Comparison of ENCODE assay signal across 7 cellular contexts in the genomic region with DNA sequence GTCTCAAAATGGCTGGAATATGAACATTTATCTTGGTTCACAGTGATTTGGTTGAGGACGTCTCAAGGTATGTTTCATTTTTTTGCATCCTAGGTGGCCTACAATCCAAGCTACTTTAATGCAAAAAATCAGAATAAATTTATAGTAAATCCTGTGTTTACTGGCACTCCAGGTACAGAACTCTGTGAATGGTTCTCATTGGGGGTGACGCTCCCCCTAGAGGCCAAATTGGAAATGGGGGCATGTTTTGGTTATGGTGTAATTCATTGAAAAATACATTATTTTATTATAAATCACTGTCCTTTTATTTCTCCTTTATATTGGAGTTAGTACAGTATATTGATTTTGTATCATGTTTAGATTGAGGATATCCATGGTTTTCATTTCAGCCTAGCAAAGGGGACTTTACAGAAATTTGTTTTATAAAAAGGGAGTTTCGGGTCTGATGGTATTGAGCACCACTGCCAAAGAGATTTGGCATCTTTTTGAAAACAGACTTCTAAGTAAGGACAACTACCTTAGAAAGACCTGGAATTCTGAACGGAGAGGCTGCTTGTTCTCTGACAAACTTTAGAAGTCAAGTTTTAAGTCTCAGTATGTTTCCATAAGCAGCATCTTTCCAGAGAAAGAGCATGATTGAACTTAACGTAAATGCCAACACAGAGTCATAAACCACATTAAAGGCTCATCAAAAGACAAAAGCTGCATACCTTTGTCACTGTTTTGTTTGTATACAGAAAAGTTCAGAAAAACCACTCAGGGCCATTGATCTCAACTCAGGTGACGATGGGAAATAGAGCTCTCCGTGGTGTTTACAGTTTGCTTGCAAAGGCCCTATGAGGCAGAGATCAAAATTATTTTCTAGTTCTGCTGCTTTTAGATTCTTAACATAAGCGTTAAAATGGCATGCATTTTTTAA. TPM values are rescaled to one million over a fixed set of nuclear protein-coding genes. Genes with fewer than 3 reads are reported as not detected.
DNase-seq lines count a peak whose midpoint lies in the region; ATAC-seq, FAIRE-seq and TF ChIP-seq lines count a peak whose summit lies in the region.

No MANE protein-coding gene starts in this region.

- no peak overlapping the region for H3K4me3 Mint-ChIP-seq in astrocyte (ENCODE audit: unreplicated experiment)

- intact Hi-C loops in PC-3 (cut with micrococcal nuclease) (loop anchor here (10.0 kb wide), 1 partner anchor 103 kb away; no protein-coding TSS in a partner anchor), posterior vena cava (cut with DNase I) (no loop called here)

- H3K27ac ChIP-seq in PC-3 (ENCODE audit: low read length) (no peak overlapping the region), astrocyte (ENCODE audit: low read depth, low read length) (no peak overlapping the region), lung (ENCODE audit: low read depth in 1 of 2, low read length in 1 of 2) (no peak overlapping the region)

- H3K9me3 ChIP-seq in PC-3 (ENCODE audit: low read length) (no peaks in the 10 kb centered on the region), astrocyte (ENCODE audit: insufficient read depth, low read depth, low read length) (no peaks in the 10 kb centered on the region), lung (ENCODE audit: control insufficient read depth in 2 of 2, insufficient read depth in 1 of 2, low read length in 1 of 2) (no peaks in the 10 kb centered on the region)

- H3K36me3 ChIP-seq in PC-3 (ENCODE audit: low read depth, low read length) (no peaks in the 10 kb centered on the region), astrocyte (ENCODE audit: insufficient read depth, low read length) (no peaks in the 10 kb centered on the region), lung (ENCODE audit: control insufficient read depth in 2 of 2, insufficient read depth in 2 of 2, low read length in 2 of 2) (no peaks in the 10 kb centered on the region)

- POLR2A ChIA-PET in PC-3 (lab: Charles Lee; ENCODE audit: unreplicated experiment), result no interaction called here

- FAIRE-seq in astrocyte (lab: Jason Lieb, UNC), result peak; percentile 85

- H3K27me3 ChIP-seq in PC-3 (ENCODE audit: low read length) (no peaks in the 10 kb centered on the region), astrocyte (ENCODE audit: insufficient read depth, low read length) (no peaks in the 10 kb centered on the region), lung (ENCODE audit: control insufficient read depth, insufficient read depth) (no peaks in the 10 kb centered on the region)

- TF ChIP-seq CTCF in GM12875 (IDR thresholded peaks at IDR 0.05; ENCODE audit: borderline replicate concordance, insufficient read depth, low read depth, low read length) (peak; percentile 59; the same call in 1 of the 2 replicates), PC-3 (conservative IDR thresholded peaks at IDR 0.05; ENCODE audit: low read depth, low read length) (peak; percentile 80), astrocyte (IDR thresholded peaks at IDR 0.05; ENCODE audit: insufficient read depth, low read depth, low read length) (peak; percentile 53), lung (IDR thresholded peaks at IDR 0.05; ENCODE audit: control extremely low read depth, extremely low read depth) (peak; percentile 23)

- H3F3A ChIP-seq in PC-3 (ENCODE audit: low read length, unreplicated experiment), result no peaks in the 10 kb centered on the region

- peaks cover 4% of the 10 kb centered on the region for H3K36me3 Mint-ChIP-seq in astrocyte (ENCODE audit: low read depth, unreplicated experiment)

- H3K9ac ChIP-seq in PC-3 (ENCODE audit: low read length) (no peak overlapping the region), astrocyte (ENCODE audit: low read length) (no peak overlapping the region)

- no peaks in the 10 kb centered on the region for H3K27me3 Mint-ChIP-seq in astrocyte (ENCODE audit: low read depth, unreplicated experiment)

- no TSS peak for BruUV-seq in PC-3 (replicated peaks; lab: Mats Ljungman, UMichigan)

- ATAC-seq in PC-3 (0 out of 2 replicates have a peak, but pooled peaks have one; percentile 35), lung (ENCODE audit: insufficient read depth, low FRiP score) (no peak)

- peaks cover 8% of the 10 kb centered on the region; the same call in 1 of the 2 replicates for H3K79me2 ChIP-seq in PC-3 (ENCODE audit: low read length)
- no peaks in the 10 kb centered on the region for H3K79me2 ChIP-seq in astrocyte (ENCODE audit: insufficient read depth, low read length)

- DNase-seq in PC-3, result peak; percentile 50
- no peak for DNase-seq in astrocyte (ENCODE audit: low read depth)
- DNase-seq in lung (ENCODE audit: low spot score), result no peak
- DNase-seq in posterior vena cava (ENCODE audit: low spot score), result no peak
- no peak for DNase-seq in NOMO-1 (lab: John Stamatoyannopoulos, UW; ENCODE audit: unreplicated experiment in 2 of 2)
- DNase-seq in AML-193 (lab: John Stamatoyannopoulos, UW), result no peak

- no peaks in the 10 kb centered on the region for H3K4me1 Mint-ChIP-seq in astrocyte (ENCODE audit: low read depth, unreplicated experiment)

- H3K9me3 Mint-ChIP-seq in astrocyte (ENCODE audit: unreplicated experiment), result no peaks in the 10 kb centered on the region

- H3K4me3 ChIP-seq in GM12875 (ENCODE audit: low read depth, low read length) (no peak overlapping the region), PC-3 (ENCODE audit: low read length) (no peak overlapping the region), astrocyte (ENCODE audit: insufficient read depth, low read depth, low read length) (no peak overlapping the region), lung (no peak overlapping the region)

- 64 to 81% methylated on average over 8 of the region's 8 CpGs for WGBS in lung, 2 donors

- no peaks in the 10 kb centered on the region for H4K20me1 ChIP-seq in PC-3 (ENCODE audit: low read length)
- no peaks in the 10 kb centered on the region for H4K20me1 ChIP-seq in astrocyte (ENCODE audit: insufficient read depth, low read length)

- H3K4me1 ChIP-seq in PC-3 (ENCODE audit: insufficient read depth, low read length) (peaks cover 7% of the 10 kb centered on the region; the same call in 1 of the 2 replicates), astrocyte (ENCODE audit: insufficient read depth, low read length) (no peaks in the 10 kb centered on the region), lung (ENCODE audit: control insufficient read depth in 2 of 2, insufficient read depth in 2 of 2, low read length in 2 of 2) (no peaks in the 10 kb centered on the region)

- no peak overlapping the region for H3K27ac Mint-ChIP-seq in astrocyte (ENCODE audit: unreplicated experiment)

- H3K9me2 ChIP-seq in PC-3 (replicated peaks; ENCODE audit: low read length), result no peaks in the 10 kb centered on the region

- H3K4me2 ChIP-seq in PC-3 (ENCODE audit: low read length), result no peak overlapping the region
- H3K4me2 ChIP-seq in astrocyte (ENCODE audit: low read length), result no peak overlapping the region

- CTCF ChIA-PET in PC-3 (lab: Charles Lee), result interaction anchor here (0.5 kb wide), 1 partner anchor 644 kb away, joined by 4 read pairs; no protein-coding TSS in a partner anchor

- H2AFZ ChIP-seq in PC-3 (ENCODE audit: low read length) (no peak overlapping the region), astrocyte (ENCODE audit: low read depth, low read length) (no peak overlapping the region)

RNA-seq across cellular contexts. Expression of a gene that starts 19.4 kb away (rescaled TPM):
- total RNA-seq in PC-3 (2014; rRNA removed), result 5.5 and 13.7 TPM in 2 replicates
- total RNA-seq in astrocyte, result 10.7 and 11.0 TPM in 2 replicates
- 10 to 100 TPM; 19.9 to 31.2 TPM for total RNA-seq in lung
- 1 to 10 TPM; 4.6 to 9.1 TPM for polyA plus RNA-seq in lung
- total RNA-seq in posterior vena cava, result 10 to 100 TPM; 14.7 to 16.6 TPM

Comparison
In these comparisons a context has a peak if more than half of its experiments do, and no peak if none do; other contexts are left out.
1. CTCF ChIP-seq: peak in every context shown above with its lines; median percentile 80 in PC-3; 59 in GM12875; 53 in astrocyte; 23 in lung.